In genomic region chr20:10368702-10369041, GRCh38 we compare ENCODE assay signal across 1 cellular context.
TF ChIP-seq lines count a peak whose summit lies in the region.

No MANE protein-coding gene starts in this region.

TF ChIP-seq in HepG2, 621 proteins besides CTCF, POLR2A, EP300 and RAD21 (continued from another document and continues in another):
- no peak for TF ChIP-seq BCLAF1 (IDR thresholded peaks at IDR 0.05)
- TF ChIP-seq RARA (CRISPR knock-in tag; IDR thresholded peaks at IDR 0.05) = peak; percentile 50
- TF ChIP-seq ZNF343 (CRISPR knock-in tag; IDR thresholded peaks at IDR 0.05) = 0 out of 2 replicates have a peak, but pooled peaks have one; percentile 4
- no peak for TF ChIP-seq PHF8 (CRISPR knock-in tag; IDR thresholded peaks at IDR 0.05)
- TF ChIP-seq TSC22D2 (CRISPR knock-in tag; IDR thresholded peaks at IDR 0.05; ENCODE audit: borderline replicate concordance) = 0 out of 2 replicates have a peak, but pooled peaks have one; percentile 22
- TF ChIP-seq NR2F1 (CRISPR knock-in tag; IDR thresholded peaks at IDR 0.05) = no peak
- TF ChIP-seq PATZ1 (CRISPR knock-in tag; IDR thresholded peaks at IDR 0.05) = peak; percentile 79
- TF ChIP-seq AGO1 (IDR thresholded peaks at IDR 0.05; ENCODE audit: low read depth, low read length, poor library complexity, severe bottlenecking) = no peak
- 0 out of 2 replicates have a peak, but pooled peaks have one; percentile 58 for TF ChIP-seq ZNF512B (CRISPR knock-in tag; IDR thresholded peaks at IDR 0.05; ENCODE audit: borderline replicate concordance)
- TF ChIP-seq MAFK (conservative IDR thresholded peaks at IDR 0.05 in 1 of 2, IDR thresholded peaks at IDR 0.05 in 1 of 2; ENCODE audit: low read length in 2 of 2) = no peak
- TF ChIP-seq SPEN (CRISPR knock-in tag; IDR thresholded peaks at IDR 0.05; ENCODE audit: low read depth) = peak; percentile 71; the same call in 1 of the 2 replicates
- peak; percentile 7; the same call in 1 of the 2 replicates for TF ChIP-seq ZNF782 (CRISPR knock-in tag; IDR thresholded peaks at IDR 0.05; ENCODE audit: borderline replicate concordance)
- TF ChIP-seq TEF (CRISPR knock-in tag; IDR thresholded peaks at IDR 0.05) = no peak
- no peak for TF ChIP-seq ELF3 (CRISPR knock-in tag; IDR thresholded peaks at IDR 0.05)
- no peak for TF ChIP-seq ZFP36L2 (CRISPR knock-in tag; IDR thresholded peaks at IDR 0.05)
- TF ChIP-seq SOX5 (CRISPR knock-in tag; IDR thresholded peaks at IDR 0.05; ENCODE audit: borderline replicate concordance) = no peak; the same call in 1 of the 2 replicates
- TF ChIP-seq HNF4A (CRISPR knock-in tag; IDR thresholded peaks at IDR 0.05) = peak; percentile 29
- TF ChIP-seq EEA1 (CRISPR knock-in tag; IDR thresholded peaks at IDR 0.05; ENCODE audit: borderline replicate concordance) = no peak
- no peak for TF ChIP-seq ZFP91 (CRISPR knock-in tag; IDR thresholded peaks at IDR 0.05; ENCODE audit: borderline replicate concordance)
- TF ChIP-seq ZNF563 (CRISPR knock-in tag; IDR thresholded peaks at IDR 0.05) = no peak
- TF ChIP-seq PAX8 (CRISPR knock-in tag; IDR thresholded peaks at IDR 0.05; ENCODE audit: borderline replicate concordance) = 0 out of 2 replicates have a peak, but pooled peaks have one; percentile 73
- peak; percentile 68; the same call in 1 of the 2 replicates for TF ChIP-seq BCL6 (CRISPR knock-in tag; IDR thresholded peaks at IDR 0.05)
- TF ChIP-seq SP5 (CRISPR knock-in tag; IDR thresholded peaks at IDR 0.05; ENCODE audit: borderline replicate concordance, low read depth) = no peak
- no peak for TF ChIP-seq ZMAT5 (CRISPR knock-in tag; IDR thresholded peaks at IDR 0.05; ENCODE audit: borderline replicate concordance, low read depth)
- TF ChIP-seq ZNF260 (CRISPR knock-in tag; IDR thresholded peaks at IDR 0.05; ENCODE audit: borderline replicate concordance, low read depth) = no peak
- no peak for TF ChIP-seq ZNF446 (CRISPR knock-in tag; IDR thresholded peaks at IDR 0.05)
- TF ChIP-seq ZBTB37 (CRISPR knock-in tag; IDR thresholded peaks at IDR 0.05) = no peak
- no peak for TF ChIP-seq ZNF816 (CRISPR knock-in tag; IDR thresholded peaks at IDR 0.05; ENCODE audit: borderline replicate concordance)
- no peak for TF ChIP-seq U2AF2 (IDR thresholded peaks at IDR 0.05; ENCODE audit: low read depth, low read length)
- TF ChIP-seq ZBTB7B (CRISPR knock-in tag; IDR thresholded peaks at IDR 0.05) = peak; percentile 65; the same call in 1 of the 2 replicates
- no peak for TF ChIP-seq ZBTB49 (CRISPR knock-in tag; IDR thresholded peaks at IDR 0.05; ENCODE audit: borderline replicate concordance)
- TF ChIP-seq IRF1 (CRISPR knock-in tag; IDR thresholded peaks at IDR 0.05; ENCODE audit: low read depth) = no peak
- no peak for TF ChIP-seq HNRNPUL1 (IDR thresholded peaks at IDR 0.05; ENCODE audit: low read depth, low read length)
- no peak for TF ChIP-seq DZIP1 (CRISPR knock-in tag; IDR thresholded peaks at IDR 0.05)
- TF ChIP-seq ZNF607 (CRISPR knock-in tag; IDR thresholded peaks at IDR 0.05; ENCODE audit: borderline replicate concordance) = no peak
- TF ChIP-seq ZNF280B (CRISPR knock-in tag; IDR thresholded peaks at IDR 0.05; ENCODE audit: borderline replicate concordance) = no peak
- no peak for TF ChIP-seq PHB2 (IDR thresholded peaks at IDR 0.05; ENCODE audit: partially characterized antibody)
- no peak for TF ChIP-seq POLR2AphosphoS2 (IDR thresholded peaks at IDR 0.05; ENCODE audit: low read depth, low read length)
